Comparison of ENCODE assay signal across 16 cellular contexts in the genomic region with DNA sequence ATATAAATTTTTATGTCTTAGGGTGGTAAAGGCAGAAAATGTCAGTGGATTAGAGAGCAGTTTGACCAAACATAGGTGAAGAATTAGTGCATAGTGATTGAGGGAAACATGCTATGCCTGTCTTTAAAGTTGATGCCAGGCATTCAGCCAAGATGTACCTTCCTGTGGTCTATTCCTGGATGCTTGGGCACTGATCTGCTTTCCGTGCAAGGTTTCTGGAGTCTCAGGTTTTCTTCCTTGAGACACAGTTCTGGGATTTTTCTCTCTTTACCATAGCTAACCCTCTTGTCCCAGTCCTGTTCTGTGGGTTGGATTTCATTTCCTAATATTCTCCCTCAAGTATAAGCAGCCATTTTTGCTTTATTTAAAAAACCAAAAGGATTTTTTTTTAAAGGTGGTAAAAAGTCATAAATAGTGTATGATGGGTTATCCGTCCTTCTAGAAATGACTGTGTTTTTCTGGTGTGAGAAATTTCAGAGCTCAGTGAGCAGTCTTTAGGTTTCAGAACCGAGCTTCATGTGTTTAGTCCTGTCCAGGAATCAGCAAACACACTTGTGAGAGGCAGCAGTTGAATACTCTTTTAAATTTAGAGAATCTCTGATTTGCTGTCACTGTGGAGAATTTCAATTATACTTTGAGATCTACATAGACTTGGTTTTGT. TPM values are rescaled to one million over a fixed set of nuclear protein-coding genes. Genes with fewer than 3 reads are reported as not detected.
A peak's percentile ranks its signal among the peaks of the same experiment; 100 is the strongest.
DNase-seq lines count a peak whose midpoint lies in the region; ATAC-seq, FAIRE-seq and TF ChIP-seq lines count a peak whose summit lies in the region.
"Had no signal": no experiment of that assay in that cellular context is flagged by ENCODE, and none has a peak within 500 bp of the region (broad histone marks: within the 10 kb centered on the region; RNA-seq: fewer than 3 reads in every experiment).

No MANE protein-coding gene starts in this region.

- no peak for TF ChIP-seq CTCF in brain microvascular endothelial cell (IDR thresholded peaks at IDR 0.05; ENCODE audit: low read depth, low read length, missing control alignments)

- no peak for TF ChIP-seq POLR2A in GM12892 (IDR thresholded peaks at IDR 0.05; ENCODE audit: low read depth, low read length)

- no peak overlapping the region for H3K4me3 ChIP-seq in brain microvascular endothelial cell (ENCODE audit: low read depth, low read length)
- H3K4me3 ChIP-seq: breast epithelium, GM23338, left ventricle myocardium inferior had no signal

- H3K36me3 ChIP-seq in brain microvascular endothelial cell (replicated peaks), result no peaks in the 10 kb centered on the region
- H3K36me3 ChIP-seq: breast epithelium had no signal

- no peak for DNase-seq in GM12892 (ENCODE audit: insufficient read length)
- peak; percentile 1 for DNase-seq in brain microvascular endothelial cell
- DNase-seq in NCI-H2196 treated with DMSO at 0.1 percent for 48 hours (lab: John Stamatoyannopoulos, UW; ENCODE audit: unreplicated experiment), result no peak
- DNase-seq in AG20443 (ENCODE audit: low spot score), result no peak
- DNase-seq in NCI-H2227 (lab: John Stamatoyannopoulos, UW; ENCODE audit: unreplicated experiment), result no peak
- DNase-seq in NCI-H187 treated with DMSO at 0.1 percent for 48 hours (lab: John Stamatoyannopoulos, UW), result no peak
- DNase-seq: AML-193; effector CD4-positive, alpha-beta T cell; left ventricle myocardium inferior; NCI-H1436 treated with DMSO at 0.1 percent for 48 hours; NCI-H526; stimulated activated naive CD4-positive, alpha-beta T cell had no signal

- no peak overlapping the region for H3K27ac ChIP-seq in brain microvascular endothelial cell
- H3K27ac ChIP-seq: breast epithelium, left ventricle myocardium inferior had no signal

- peak; percentile 91 for FAIRE-seq in GM12892 (lab: Jason Lieb, UNC)

- in situ Hi-C loops in brain microvascular endothelial cell (cut with HindIII; ENCODE audit: low pct_ligation_motif_present, low sequenced_read_pairs), result no loop called here

- H3K27me3 ChIP-seq in brain microvascular endothelial cell (replicated peaks), result no peaks in the 10 kb centered on the region
- H3K27me3 ChIP-seq: breast epithelium had no signal

- ATAC-seq in GM21390 (IDR thresholded peaks at IDR 0.05; ENCODE audit: unreplicated experiment) (peak; percentile 51), HG03378 (IDR thresholded peaks at IDR 0.05; ENCODE audit: unreplicated experiment) (peak; percentile 47)
- ATAC-seq: GM23338 had no signal

RNA-seq across cellular contexts. Expression of a gene that starts 43.0 kb away (rescaled TPM):
- 33.9 TPM for polyA plus RNA-seq in GM12892 (2012; ENCODE audit: missing spikeins)

RNA-seq across cellular contexts. Expression of a gene that starts 45.3 kb away (rescaled TPM):
- 15.8 TPM for polyA plus RNA-seq in GM12892 (2012; ENCODE audit: missing spikeins)

RNA-seq across cellular contexts. Expression of a gene that starts 45.5 kb away (rescaled TPM):
- 48.8 TPM for polyA plus RNA-seq in GM12892 (2012; ENCODE audit: missing spikeins)
